13 cellular contexts compared by ENCODE assay signal in the genomic region with DNA sequence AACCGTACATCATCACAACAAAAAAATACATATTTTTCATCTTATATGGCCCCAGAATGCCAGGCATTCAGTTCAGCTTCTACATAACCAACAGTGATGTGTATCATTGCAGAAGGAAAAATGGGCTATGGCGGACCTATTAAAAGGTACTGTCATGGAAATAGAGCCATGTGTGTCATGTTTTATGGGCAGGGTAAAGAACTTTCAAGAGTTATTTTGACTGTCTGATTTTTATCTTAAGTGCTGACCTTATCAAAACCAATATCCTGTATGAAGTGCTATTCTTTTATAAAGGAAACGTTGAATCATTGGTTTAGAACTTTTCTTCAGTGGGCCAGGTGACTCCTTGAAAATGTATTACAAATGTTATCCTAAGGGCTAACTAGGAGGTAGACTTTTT.
"Had no signal": no experiment of that assay in that cellular context is flagged by ENCODE, and none has a peak within 500 bp of the region (broad histone marks: within the 10 kb centered on the region; RNA-seq: fewer than 3 reads in every experiment).

No MANE protein-coding gene starts in this region.

- H3K4me3 Mint-ChIP-seq: activated CD4-positive, alpha-beta T cell treated with anti-CD3 and anti-CD28 coated beads, Interleukin-2, amount 10 ng/mL, durations not matched to agents 7 days and 5 days; activated naive CD8-positive, alpha-beta T cell treated with anti-CD3 and anti-CD28 coated beads, Interleukin-2, amount 10 ng/mL, durations not matched to agents 7 days and 5 days had no signal

- H3K9me3 ChIP-seq: body of pancreas, SJSA1, tibial artery had no signal

- H3K27me3 Mint-ChIP-seq: activated B cell treated with CpG ODN at 0.5 μM for 24 hours; activated CD4-positive, alpha-beta T cell treated with anti-CD3 and anti-CD28 coated beads, Interleukin-2, amount 10 ng/mL, durations not matched to agents 7 days and 5 days; activated naive CD8-positive, alpha-beta T cell treated with anti-CD3 and anti-CD28 coated beads, Interleukin-2, amount 10 ng/mL, durations not matched to agents 7 days and 5 days had no signal

- H3K27ac ChIP-seq: body of pancreas, SJSA1, tibial artery had no signal

- ATAC-seq: body of pancreas, left ventricle myocardium superior, sciatic nerve had no signal

- H3K27me3 ChIP-seq: body of pancreas, SJSA1, tibial artery had no signal

- H3K9me3 Mint-ChIP-seq: activated B cell treated with CpG ODN at 0.5 μM for 24 hours; activated CD4-positive, alpha-beta T cell treated with anti-CD3 and anti-CD28 coated beads, Interleukin-2, amount 10 ng/mL, durations not matched to agents 7 days and 5 days had no signal

- H3K4me3 ChIP-seq: body of pancreas, SJSA1, smooth muscle cell, tibial artery had no signal

- DNase-seq: activated B cell treated with CpG ODN at 0.5 μM for 24 hours; activated CD4-positive, alpha-beta T cell treated with anti-CD3 and anti-CD28 coated beads, Interleukin-2, amount 10 ng/mL, durations not matched to agents 7 days and 5 days; activated naive CD8-positive, alpha-beta T cell treated with anti-CD3 and anti-CD28 coated beads, Interleukin-2, amount 10 ng/mL, durations not matched to agents 7 days and 5 days; activated T-cell treated with anti-CD3 and anti-CD28 coated beads, Interleukin-2, amount 50 U/mL, for 48 hours; body of pancreas; dermis blood vessel endothelial cell; effector memory CD4-positive, alpha-beta T cell; left ventricle myocardium superior; stimulated activated CD4-positive, alpha-beta T cell treated with anti-CD3 and anti-CD28 coated beads, Interleukin-4, amount 100 ng/mL, for 1 hour; tibial artery had no signal

- H3K27ac Mint-ChIP-seq: activated CD4-positive, alpha-beta T cell treated with anti-CD3 and anti-CD28 coated beads, Interleukin-2, amount 10 ng/mL, durations not matched to agents 7 days and 5 days; activated naive CD8-positive, alpha-beta T cell treated with anti-CD3 and anti-CD28 coated beads, Interleukin-2, amount 10 ng/mL, durations not matched to agents 7 days and 5 days had no signal
